In the genomic region with DNA sequence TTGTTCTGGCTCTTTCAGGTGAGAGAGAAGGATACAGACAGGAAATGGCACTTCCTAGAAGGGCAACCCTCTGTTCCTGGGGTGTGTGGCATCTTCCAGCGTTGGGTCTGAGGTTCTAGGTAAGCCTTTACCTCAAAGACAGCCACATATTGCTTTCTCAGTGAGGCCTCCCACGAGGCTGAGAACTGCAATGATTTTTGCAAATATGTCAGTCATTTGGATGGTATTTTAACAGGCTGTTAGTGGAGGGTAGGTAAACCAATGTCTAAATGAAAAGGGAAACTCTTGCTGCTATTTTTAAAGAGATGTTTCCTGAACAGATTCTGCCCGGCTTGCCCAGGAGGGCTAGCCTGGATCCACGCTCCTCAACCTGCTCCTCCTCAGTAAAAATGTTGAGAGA, we compare ENCODE assay signal across 1 cellular context.
TF ChIP-seq lines count a peak whose summit lies in the region.

No MANE protein-coding gene starts in this region.

TF ChIP-seq in GM23338, 12 proteins besides CTCF, POLR2A, EP300 and RAD21 (continued from another document):
- TF ChIP-seq, protein P1, sequence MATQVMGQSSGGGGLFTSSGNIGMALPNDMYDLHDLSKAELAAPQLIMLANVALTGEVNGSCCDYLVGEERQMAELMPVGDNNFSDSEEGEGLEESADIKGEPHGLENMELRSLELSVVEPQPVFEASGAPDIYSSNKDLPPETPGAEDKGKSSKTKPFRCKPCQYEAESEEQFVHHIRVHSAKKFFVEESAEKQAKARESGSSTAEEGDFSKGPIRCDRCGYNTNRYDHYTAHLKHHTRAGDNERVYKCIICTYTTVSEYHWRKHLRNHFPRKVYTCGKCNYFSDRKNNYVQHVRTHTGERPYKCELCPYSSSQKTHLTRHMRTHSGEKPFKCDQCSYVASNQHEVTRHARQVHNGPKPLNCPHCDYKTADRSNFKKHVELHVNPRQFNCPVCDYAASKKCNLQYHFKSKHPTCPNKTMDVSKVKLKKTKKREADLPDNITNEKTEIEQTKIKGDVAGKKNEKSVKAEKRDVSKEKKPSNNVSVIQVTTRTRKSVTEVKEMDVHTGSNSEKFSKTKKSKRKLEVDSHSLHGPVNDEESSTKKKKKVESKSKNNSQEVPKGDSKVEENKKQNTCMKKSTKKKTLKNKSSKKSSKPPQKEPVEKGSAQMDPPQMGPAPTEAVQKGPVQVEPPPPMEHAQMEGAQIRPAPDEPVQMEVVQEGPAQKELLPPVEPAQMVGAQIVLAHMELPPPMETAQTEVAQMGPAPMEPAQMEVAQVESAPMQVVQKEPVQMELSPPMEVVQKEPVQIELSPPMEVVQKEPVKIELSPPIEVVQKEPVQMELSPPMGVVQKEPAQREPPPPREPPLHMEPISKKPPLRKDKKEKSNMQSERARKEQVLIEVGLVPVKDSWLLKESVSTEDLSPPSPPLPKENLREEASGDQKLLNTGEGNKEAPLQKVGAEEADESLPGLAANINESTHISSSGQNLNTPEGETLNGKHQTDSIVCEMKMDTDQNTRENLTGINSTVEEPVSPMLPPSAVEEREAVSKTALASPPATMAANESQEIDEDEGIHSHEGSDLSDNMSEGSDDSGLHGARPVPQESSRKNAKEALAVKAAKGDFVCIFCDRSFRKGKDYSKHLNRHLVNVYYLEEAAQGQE (IDR thresholded peaks at IDR 0.05; ENCODE audit: unreplicated experiment) = no peak
- TF ChIP-seq, protein P2, sequence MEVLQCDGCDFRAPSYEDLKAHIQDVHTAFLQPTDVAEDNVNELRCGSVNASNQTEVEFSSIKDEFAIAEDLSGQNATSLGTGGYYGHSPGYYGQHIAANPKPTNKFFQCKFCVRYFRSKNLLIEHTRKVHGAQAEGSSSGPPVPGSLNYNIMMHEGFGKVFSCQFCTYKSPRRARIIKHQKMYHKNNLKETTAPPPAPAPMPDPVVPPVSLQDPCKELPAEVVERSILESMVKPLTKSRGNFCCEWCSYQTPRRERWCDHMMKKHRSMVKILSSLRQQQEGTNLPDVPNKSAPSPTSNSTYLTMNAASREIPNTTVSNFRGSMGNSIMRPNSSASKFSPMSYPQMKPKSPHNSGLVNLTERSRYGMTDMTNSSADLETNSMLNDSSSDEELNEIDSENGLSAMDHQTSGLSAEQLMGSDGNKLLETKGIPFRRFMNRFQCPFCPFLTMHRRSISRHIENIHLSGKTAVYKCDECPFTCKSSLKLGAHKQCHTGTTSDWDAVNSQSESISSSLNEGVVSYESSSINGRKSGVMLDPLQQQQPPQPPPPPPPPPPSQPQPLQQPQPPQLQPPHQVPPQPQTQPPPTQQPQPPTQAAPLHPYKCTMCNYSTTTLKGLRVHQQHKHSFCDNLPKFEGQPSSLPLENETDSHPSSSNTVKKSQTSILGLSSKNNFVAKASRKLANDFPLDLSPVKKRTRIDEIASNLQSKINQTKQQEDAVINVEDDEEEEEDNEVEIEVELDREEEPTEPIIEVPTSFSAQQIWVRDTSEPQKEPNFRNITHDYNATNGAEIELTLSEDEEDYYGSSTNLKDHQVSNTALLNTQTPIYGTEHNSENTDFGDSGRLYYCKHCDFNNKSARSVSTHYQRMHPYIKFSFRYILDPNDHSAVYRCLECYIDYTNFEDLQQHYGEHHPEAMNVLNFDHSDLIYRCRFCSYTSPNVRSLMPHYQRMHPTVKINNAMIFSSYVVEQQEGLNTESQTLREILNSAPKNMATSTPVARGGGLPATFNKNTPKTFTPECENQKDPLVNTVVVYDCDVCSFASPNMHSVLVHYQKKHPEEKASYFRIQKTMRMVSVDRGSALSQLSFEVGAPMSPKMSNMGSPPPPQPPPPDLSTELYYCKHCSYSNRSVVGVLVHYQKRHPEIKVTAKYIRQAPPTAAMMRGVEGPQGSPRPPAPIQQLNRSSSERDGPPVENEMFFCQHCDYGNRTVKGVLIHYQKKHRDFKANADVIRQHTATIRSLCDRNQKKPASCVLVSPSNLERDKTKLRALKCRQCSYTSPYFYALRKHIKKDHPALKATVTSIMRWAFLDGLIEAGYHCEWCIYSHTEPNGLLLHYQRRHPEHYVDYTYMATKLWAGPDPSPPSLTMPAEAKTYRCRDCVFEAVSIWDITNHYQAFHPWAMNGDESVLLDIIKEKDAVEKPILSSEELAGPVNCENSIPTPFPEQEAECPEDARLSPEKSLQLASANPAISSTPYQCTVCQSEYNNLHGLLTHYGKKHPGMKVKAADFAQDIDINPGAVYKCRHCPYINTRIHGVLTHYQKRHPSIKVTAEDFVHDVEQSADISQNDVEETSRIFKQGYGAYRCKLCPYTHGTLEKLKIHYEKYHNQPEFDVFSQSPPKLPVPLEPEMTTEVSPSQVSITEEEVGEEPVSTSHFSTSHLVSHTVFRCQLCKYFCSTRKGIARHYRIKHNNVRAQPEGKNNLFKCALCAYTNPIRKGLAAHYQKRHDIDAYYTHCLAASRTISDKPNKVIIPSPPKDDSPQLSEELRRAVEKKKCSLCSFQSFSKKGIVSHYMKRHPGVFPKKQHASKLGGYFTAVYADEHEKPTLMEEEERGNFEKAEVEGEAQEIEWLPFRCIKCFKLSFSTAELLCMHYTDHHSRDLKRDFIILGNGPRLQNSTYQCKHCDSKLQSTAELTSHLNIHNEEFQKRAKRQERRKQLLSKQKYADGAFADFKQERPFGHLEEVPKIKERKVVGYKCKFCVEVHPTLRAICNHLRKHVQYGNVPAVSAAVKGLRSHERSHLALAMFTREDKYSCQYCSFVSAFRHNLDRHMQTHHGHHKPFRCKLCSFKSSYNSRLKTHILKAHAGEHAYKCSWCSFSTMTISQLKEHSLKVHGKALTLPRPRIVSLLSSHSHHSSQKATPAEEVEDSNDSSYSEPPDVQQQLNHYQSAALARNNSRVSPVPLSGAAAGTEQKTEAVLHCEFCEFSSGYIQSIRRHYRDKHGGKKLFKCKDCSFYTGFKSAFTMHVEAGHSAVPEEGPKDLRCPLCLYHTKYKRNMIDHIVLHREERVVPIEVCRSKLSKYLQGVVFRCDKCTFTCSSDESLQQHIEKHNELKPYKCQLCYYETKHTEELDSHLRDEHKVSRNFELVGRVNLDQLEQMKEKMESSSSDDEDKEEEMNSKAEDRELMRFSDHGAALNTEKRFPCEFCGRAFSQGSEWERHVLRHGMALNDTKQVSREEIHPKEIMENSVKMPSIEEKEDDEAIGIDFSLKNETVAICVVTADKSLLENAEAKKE (CRISPR knock-in tag; IDR thresholded peaks at IDR 0.05) = no peak
- no peak for TF ChIP-seq NANOG (IDR thresholded peaks at IDR 0.05; ENCODE audit: borderline replicate concordance)
- no peak for TF ChIP-seq ZNF114 (CRISPR knock-in tag; IDR thresholded peaks at IDR 0.05)
